Comparison of ENCODE assay signal across 8 cellular contexts in genomic region chr9:76456202-76456926, GRCh38. TPM values are rescaled to one million over a fixed set of nuclear protein-coding genes. Genes with fewer than 3 reads are reported as not detected.
DNase-seq lines count a peak whose midpoint lies in the region; ATAC-seq, FAIRE-seq and TF ChIP-seq lines count a peak whose summit lies in the region.

No MANE protein-coding gene starts in this region.

- no peak for ATAC-seq in GM18519 (IDR thresholded peaks at IDR 0.05; ENCODE audit: low FRiP score, unreplicated experiment)

- H3K9me3 Mint-ChIP-seq in dendritic cell treated with granulocyte-macrophage colony-stimulating factor and Interleukin-4, amounts not matched to agents 40 ng/mL and 50 ng/mL, for 4 days = no peaks in the 10 kb centered on the region

- H3K9me3 ChIP-seq in small intestine (ENCODE audit: control insufficient read depth, low read depth) (no peaks in the 10 kb centered on the region), SK-N-SH (no peaks in the 10 kb centered on the region)

- no peak for TF ChIP-seq RAD21 in SK-N-SH (IDR thresholded peaks at IDR 0.05; ENCODE audit: low read length)

- no peak overlapping the region for H3K4me2 ChIP-seq in SK-N-SH

- intact Hi-C loops in dendritic cell treated with granulocyte-macrophage colony-stimulating factor and Interleukin-4, amounts not matched to agents 40 ng/mL and 50 ng/mL, for 4 days (cut with micrococcal nuclease) = loop anchor here (10.0 kb wide), 1 partner anchor 108 kb away; no protein-coding TSS in a partner anchor

- no peaks in the 10 kb centered on the region for H4K20me1 ChIP-seq in SK-N-SH (ENCODE audit: insufficient read depth)

- FAIRE-seq in small intestine (lab: Jason Lieb, UNC) = no peak

- H3K36me3 ChIP-seq in small intestine (ENCODE audit: control insufficient read depth in 2 of 2, insufficient read depth in 2 of 2, low read length in 2 of 2) (no peaks in the 10 kb centered on the region), SK-N-SH (replicated peaks in 1 of 2; ENCODE audit: control insufficient read depth in 1 of 2, insufficient read depth in 2 of 2, low read length in 1 of 2) (no peaks in the 10 kb centered on the region)

- H3K9me2 ChIP-seq in SK-N-SH = no peaks in the 10 kb centered on the region

- H2AFZ ChIP-seq in SK-N-SH (ENCODE audit: low read depth) = no peak overlapping the region

- no peak overlapping the region for H3K4me3 Mint-ChIP-seq in dendritic cell treated with granulocyte-macrophage colony-stimulating factor and Interleukin-4, amounts not matched to agents 40 ng/mL and 50 ng/mL, for 4 days

- peak in 5 of 6 experiments; percentile 2 to 57 (median 22) for DNase-seq in stimulated activated naive CD4-positive, alpha-beta T cell (lab: John Stamatoyannopoulos, UW)
- no peak for DNase-seq in stimulated activated naive CD4-positive, alpha-beta T cell treated with Interleukin-2 at 50 U/mL for 16 hours (lab: John Stamatoyannopoulos, UW)
- DNase-seq in KG1 (lab: John Stamatoyannopoulos, UW) (peak; percentile 74), OCI-M2 (lab: John Stamatoyannopoulos, UW; ENCODE audit: unreplicated experiment) (peak; percentile 36), small intestine (peak; percentile 83), SK-N-SH (no peak)

- TF ChIP-seq EP300 in SK-N-SH (IDR thresholded peaks at IDR 0.05; ENCODE audit: borderline replicate concordance in 1 of 2, low read depth in 1 of 2, low read length in 1 of 2) = no peak

- TF ChIP-seq CTCF in SK-N-SH (IDR thresholded peaks at IDR 0.05) = no peak

- POLR2A ChIA-PET in SK-N-SH (lab: Yijun Ruan, JAX) = no interaction called here

- H3K27me3 ChIP-seq in small intestine (ENCODE audit: control insufficient read depth in 2 of 2, insufficient read depth in 2 of 2, low read length in 2 of 2) (no peaks in the 10 kb centered on the region), SK-N-SH (ENCODE audit: insufficient read depth) (peaks cover 21% of the 10 kb centered on the region; the same call in 1 of the 2 replicates)

- CTCF ChIA-PET in SK-N-SH (lab: Yijun Ruan, JAX) = no interaction called here

- H3F3A ChIP-seq in SK-N-SH (replicated peaks; ENCODE audit: insufficient read depth) = no peaks in the 10 kb centered on the region

- H3K4me1 Mint-ChIP-seq in dendritic cell treated with granulocyte-macrophage colony-stimulating factor and Interleukin-4, amounts not matched to agents 40 ng/mL and 50 ng/mL, for 4 days (ENCODE audit: low read depth) = peaks cover 25% of the 10 kb centered on the region

- H3K4me3 ChIP-seq in small intestine (ENCODE audit: low read depth in 1 of 2, low read length in 2 of 2) = no peak overlapping the region
- H3K4me3 ChIP-seq in SK-N-SH (ENCODE audit: low read depth in 2 of 2, low read length in 1 of 2) = no peak overlapping the region

- peak overlapping the region; percentile 14 for H3K27ac Mint-ChIP-seq in dendritic cell treated with granulocyte-macrophage colony-stimulating factor and Interleukin-4, amounts not matched to agents 40 ng/mL and 50 ng/mL, for 4 days

- H3K36me3 Mint-ChIP-seq in dendritic cell treated with granulocyte-macrophage colony-stimulating factor and Interleukin-4, amounts not matched to agents 40 ng/mL and 50 ng/mL, for 4 days (ENCODE audit: low read depth) = peaks cover 24% of the 10 kb centered on the region

- no peaks in the 10 kb centered on the region for H3K27me3 Mint-ChIP-seq in dendritic cell treated with granulocyte-macrophage colony-stimulating factor and Interleukin-4, amounts not matched to agents 40 ng/mL and 50 ng/mL, for 4 days

- WGBS in small intestine, 3 donors = 14 to 49% (median 45%) methylated on average over 4 of the region's 4 CpGs
- 48% methylated on average over 4 of the region's 4 CpGs for WGBS in SK-N-SH (ENCODE audit: low lambda C conversion rate)

- H3K4me1 ChIP-seq in small intestine (ENCODE audit: control insufficient read depth in 2 of 2, insufficient read depth in 1 of 2, low read depth in 1 of 2, low read length in 1 of 2) (peaks cover 3 to 4% of the 10 kb centered on the region in 2 donors), SK-N-SH (ENCODE audit: control insufficient read depth in 1 of 2, insufficient read depth in 2 of 2, low read depth in 1 of 2, low read length in 1 of 2) (no peaks in the 10 kb centered on the region)

- no peaks in the 10 kb centered on the region for H3K79me2 ChIP-seq in SK-N-SH (ENCODE audit: insufficient read depth)

- H3K9ac ChIP-seq in SK-N-SH = no peak overlapping the region

- H3K27ac ChIP-seq in small intestine (ENCODE audit: low read depth in 1 of 2, low read length in 1 of 2) (peak overlapping the region in 1 of 2 donors; percentile 45), SK-N-SH (ENCODE audit: low read depth in 2 of 2, low read length in 1 of 2) (no peak overlapping the region)

TF ChIP-seq in SK-N-SH, 30 proteins besides CTCF, POLR2A, EP300 and RAD21:
- TF ChIP-seq USF2 (IDR thresholded peaks at IDR 0.05; ENCODE audit: borderline replicate concordance, low read depth, low read length) (no peak), RFX5 (IDR thresholded peaks at IDR 0.05; ENCODE audit: low read length) (no peak)
TF ChIP-seq in SK-N-SH: peak in this region for 0.

RNA-seq across cellular contexts. Expression of gene GCNT1, which starts 2.6 kb away (rescaled TPM):
- polyA plus RNA-seq in small intestine = 10 to 100 TPM in 2 of 3 donors, 1 to 10 TPM in 1; 7.0 to 43.2 (median 19.7) TPM
- 0.76 and 1.1 TPM in 2 replicates for polyA plus RNA-seq in SK-N-SH (2012; rRNA removed)
- 0.46 and 0.76 TPM in 2 replicates for polyA plus RNA-seq in SK-N-SH (2012; cell fraction: cytosol; rRNA removed)
- 0.35 and 0.55 TPM in 2 replicates for polyA plus RNA-seq in SK-N-SH (2012; cell fraction: nucleus; rRNA removed)

Comparison
In these comparisons a context has a peak if more than half of its experiments do, and no peak if none do; other contexts are left out.
1. DNase-seq: peak in stimulated activated naive CD4-positive, alpha-beta T cell (5 of 6), KG1 (single experiment), OCI-M2 (single experiment) and small intestine (single experiment); none in stimulated activated naive CD4-positive, alpha-beta T cell treated with Interleukin-2 at 50 U/mL for 16 hours (single experiment) and SK-N-SH (single experiment).